Comparison of ENCODE assay signal across 1 cellular context in the genomic region with DNA sequence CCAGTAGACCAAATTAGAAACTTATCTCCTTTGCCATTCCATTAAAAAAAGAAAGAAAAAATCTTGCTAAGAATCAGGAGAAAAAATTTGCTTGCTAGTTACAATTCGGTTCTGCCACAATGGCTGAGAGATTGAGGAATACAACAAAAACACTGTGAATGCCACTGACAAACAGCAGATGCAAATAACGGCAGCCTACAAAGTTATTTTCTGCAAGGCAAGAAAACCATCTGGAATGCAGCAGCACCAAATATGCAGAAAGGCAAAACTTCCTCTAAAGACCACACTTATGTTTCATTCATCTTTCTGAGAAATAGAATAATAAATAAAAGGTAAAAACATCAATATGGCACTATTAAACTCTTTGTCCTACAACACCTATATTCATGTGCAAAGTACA.
TF ChIP-seq lines count a peak whose summit lies in the region.

No MANE protein-coding gene starts in this region.

TF ChIP-seq in IMR-90, 13 proteins besides CTCF, POLR2A, EP300 and RAD21:
- TF ChIP-seq RFX5 (IDR thresholded peaks at IDR 0.05; ENCODE audit: low read depth, low read length) = no peak
